Comparison of ENCODE assay signal across 10 cellular contexts in the genomic region with DNA sequence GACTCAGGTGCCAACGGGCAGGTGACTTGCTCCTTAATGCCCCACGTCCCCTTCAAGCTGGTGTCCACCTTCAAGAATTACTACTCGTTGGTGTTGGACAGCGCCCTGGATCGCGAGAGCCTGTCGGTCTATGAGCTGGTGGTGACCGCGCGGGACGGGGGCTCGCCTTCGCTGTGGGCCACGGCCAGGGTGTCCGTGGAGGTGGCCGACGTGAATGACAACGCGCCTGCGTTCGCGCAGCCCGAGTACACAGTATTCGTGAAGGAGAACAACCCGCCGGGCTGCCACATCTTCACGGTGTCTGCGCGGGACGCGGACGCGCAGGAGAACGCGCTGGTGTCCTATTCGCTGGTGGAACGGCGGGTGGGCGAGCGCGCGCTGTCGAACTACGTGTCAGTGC. TPM values are rescaled to one million over a fixed set of nuclear protein-coding genes. Genes with fewer than 3 reads are reported as not detected.
"Had no signal": no experiment of that assay in that cellular context is flagged by ENCODE, and none has a peak within 500 bp of the region (broad histone marks: within the 10 kb centered on the region; RNA-seq: fewer than 3 reads in every experiment).

No MANE protein-coding gene starts in this region.

RNA-seq across cellular contexts. Expression of a gene that starts 1.5 kb away (rescaled TPM):
- total RNA-seq: OCI-LY7, PC-3, PC-9, Peyer's patch, Right ventricle myocardium inferior, Right ventricle myocardium superior, SJCRH30, SJSA1 had no signal

RNA-seq across cellular contexts. Expression of a gene that starts 7.2 kb away (rescaled TPM):
- total RNA-seq: OCI-LY7, PC-3, PC-9, Peyer's patch, Right ventricle myocardium inferior, Right ventricle myocardium superior, RPMI7951, SJCRH30, SJSA1 had no signal
- polyA plus RNA-seq: SK-N-SH had no signal

RNA-seq across cellular contexts. Expression of a gene that starts 13.4 kb away (rescaled TPM):
- total RNA-seq: OCI-LY7, PC-3, PC-9, Right ventricle myocardium superior, RPMI7951 had no signal

RNA-seq across cellular contexts. Expression of a gene that starts 19.4 kb away (rescaled TPM):
- total RNA-seq: OCI-LY7, PC-9, Right ventricle myocardium superior, SJCRH30 had no signal

RNA-seq across cellular contexts. Expression of a gene that starts 34.0 kb away (rescaled TPM):
- total RNA-seq: OCI-LY7, PC-9, Right ventricle myocardium superior, SJSA1 had no signal
